In the genomic region with DNA sequence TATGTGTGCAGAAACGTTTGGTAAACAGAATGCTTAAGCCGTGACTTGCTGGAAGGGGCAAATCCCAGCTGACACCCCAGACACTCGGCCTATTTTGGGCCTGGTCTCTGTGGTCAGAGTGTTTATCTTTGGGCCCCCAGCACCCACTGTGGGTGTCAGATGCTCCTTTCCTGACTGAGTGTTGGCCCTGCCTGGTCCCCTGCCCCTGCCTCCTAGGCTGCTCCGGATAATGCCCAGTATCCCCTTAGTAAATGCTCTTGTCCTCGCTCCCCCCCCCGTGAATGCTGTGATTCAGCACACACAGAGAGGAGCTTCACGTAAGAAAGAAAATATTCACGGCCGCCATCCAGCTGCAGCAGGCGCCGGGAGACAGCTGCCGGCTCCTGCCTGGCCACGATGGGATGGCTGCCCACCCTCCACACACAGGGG, we compare ENCODE assay signal across 10 cellular contexts. TPM values are rescaled to one million over a fixed set of nuclear protein-coding genes. Genes with fewer than 3 reads are reported as not detected.
DNase-seq lines count a peak whose midpoint lies in the region; ATAC-seq and TF ChIP-seq lines count a peak whose summit lies in the region.
"Had no signal": no experiment of that assay in that cellular context is flagged by ENCODE, and none has a peak within 500 bp of the region (broad histone marks: within the 10 kb centered on the region; RNA-seq: fewer than 3 reads in every experiment).

No MANE protein-coding gene starts in this region.

- peak; percentile 37 for ATAC-seq in Right ventricle myocardium inferior
- no peak for ATAC-seq in HG02938 (IDR thresholded peaks at IDR 0.05; ENCODE audit: unreplicated experiment)
- ATAC-seq: CD8-positive, alpha-beta T cell had no signal

- H3F3A ChIP-seq in neural progenitor cell (ENCODE audit: low read depth): no peaks in the 10 kb centered on the region

- no peaks in the 10 kb centered on the region for H3K9me3 ChIP-seq in neural progenitor cell (ENCODE audit: low read depth)

- H3K27ac ChIP-seq in neural progenitor cell: no peak overlapping the region

- H3K9me3 Mint-ChIP-seq in neural progenitor cell (no peaks in the 10 kb centered on the region), Calu3 (ENCODE audit: low read depth, unreplicated experiment) (no peaks in the 10 kb centered on the region)
- H3K9me3 Mint-ChIP-seq: activated naive CD8-positive, alpha-beta T cell treated with anti-CD3 and anti-CD28 coated beads, Interleukin-2, amount 10 ng/mL, durations not matched to agents 7 days and 5 days; CD8-positive, alpha-beta T cell had no signal

- no peaks in the 10 kb centered on the region for H4K20me1 ChIP-seq in neural progenitor cell (ENCODE audit: low read depth)

- no peak for TF ChIP-seq CTCF in neural progenitor cell (IDR thresholded peaks at IDR 0.05)
- no peak for TF ChIP-seq CTCF in Calu3 (IDR thresholded peaks at IDR 0.05; ENCODE audit: unreplicated experiment)

- H3K79me2 ChIP-seq in neural progenitor cell (ENCODE audit: low read depth): no peaks in the 10 kb centered on the region

- no peak overlapping the region for H3K9ac ChIP-seq in neural progenitor cell

- no peak overlapping the region for H2AFZ ChIP-seq in neural progenitor cell (replicated peaks)

- no peaks in the 10 kb centered on the region for H3K27me3 ChIP-seq in neural progenitor cell

- CTCF ChIA-PET in Calu3 (lab: Charles Lee): no interaction called here

- no peak overlapping the region for H3K4me3 ChIP-seq in neural progenitor cell

- BruUV-seq in Calu3 (replicated peaks; lab: Mats Ljungman, UMichigan): no TSS peak

- H3K4me3 Mint-ChIP-seq in neural progenitor cell (no peak overlapping the region), Calu3 (ENCODE audit: low read depth, unreplicated experiment) (no peak overlapping the region)
- H3K4me3 Mint-ChIP-seq: activated naive CD8-positive, alpha-beta T cell treated with anti-CD3 and anti-CD28 coated beads, Interleukin-2, amount 10 ng/mL, durations not matched to agents 7 days and 5 days; CD8-positive, alpha-beta T cell had no signal

- H3K4me1 Mint-ChIP-seq in neural progenitor cell (peaks cover 37% of the 10 kb centered on the region), Calu3 (ENCODE audit: low read depth, unreplicated experiment) (no peaks in the 10 kb centered on the region)

- H3K36me3 Mint-ChIP-seq in neural progenitor cell (no peaks in the 10 kb centered on the region), Calu3 (ENCODE audit: insufficient read depth, unreplicated experiment) (no peaks in the 10 kb centered on the region)
- H3K36me3 Mint-ChIP-seq: activated naive CD8-positive, alpha-beta T cell treated with anti-CD3 and anti-CD28 coated beads, Interleukin-2, amount 10 ng/mL, durations not matched to agents 7 days and 5 days; CD8-positive, alpha-beta T cell had no signal

- H3K36me3 ChIP-seq in neural progenitor cell: no peaks in the 10 kb centered on the region

- peaks cover 14% of the 10 kb centered on the region for H3K4me1 ChIP-seq in neural progenitor cell

- peaks cover 7% of the 10 kb centered on the region for H3K27me3 Mint-ChIP-seq in neural progenitor cell (ENCODE audit: insufficient read depth, low read depth)
- no peaks in the 10 kb centered on the region for H3K27me3 Mint-ChIP-seq in Calu3 (ENCODE audit: unreplicated experiment)

- no peak for DNase-seq in Right ventricle myocardium inferior (ENCODE audit: missing footprints)
- DNase-seq in cardiac septum (ENCODE audit: low spot score): no peak
- peak; percentile 43 for DNase-seq in fibroblast of the conjunctiva (ENCODE audit: low read depth)
- peak; percentile 53 for DNase-seq in neural progenitor cell (ENCODE audit: low spot score)
- DNase-seq in Calu3: no peak
- DNase-seq in NCI-H524 treated with DMSO at 0.1 percent for 48 hours (lab: John Stamatoyannopoulos, UW): no peak
- DNase-seq in stimulated activated CD4-positive, alpha-beta T cell treated with anti-CD3 and anti-CD28 coated beads, Interleukin-12 subunit alpha, Interleukin-12 subunit beta, amount 100 ng/mL, for 4 hours: no peak

- peak overlapping the region; percentile 28 for H3K4me2 ChIP-seq in neural progenitor cell

- intact Hi-C loops in Right ventricle myocardium inferior (cut with DNase I) (no loop called here), cardiac septum (cut with DNase I) (loop anchor here (5.0 kb wide), 1 partner anchor 176 kb away; no protein-coding TSS in a partner anchor), Calu3 (cut with micrococcal nuclease; ENCODE audit: unreplicated experiment) (no loop called here)

- H3K27ac Mint-ChIP-seq in neural progenitor cell (peak overlapping the region; percentile 50), Calu3 (ENCODE audit: unreplicated experiment) (no peak overlapping the region)
- H3K27ac Mint-ChIP-seq: activated naive CD8-positive, alpha-beta T cell treated with anti-CD3 and anti-CD28 coated beads, Interleukin-2, amount 10 ng/mL, durations not matched to agents 7 days and 5 days; CD8-positive, alpha-beta T cell had no signal

RNA-seq across cellular contexts. Expression of a gene that starts 11.3 kb away (rescaled TPM):
- 37.1 TPM for total RNA-seq in Right ventricle myocardium inferior
- total RNA-seq in cardiac septum: 41.4 TPM
- 7.6 and 9.4 TPM in 2 replicates for total RNA-seq in neural progenitor cell (ENCODE audit: low replicate concordance)
- total RNA-seq in Calu3 (2022): not detected in 2 replicates
- total RNA-seq: activated naive CD8-positive, alpha-beta T cell treated with anti-CD3 and anti-CD28 coated beads, Interleukin-2, amount 10 ng/mL, durations not matched to agents 7 days and 5 days; CD8-positive, alpha-beta T cell had no signal

Comparison
In these comparisons a context has a peak if more than half of its experiments do, and no peak if none do; other contexts are left out.
1. DNase-seq: peak in fibroblast of the conjunctiva (single experiment) and neural progenitor cell (single experiment); none in Right ventricle myocardium inferior (single experiment), cardiac septum (single experiment), Calu3 (single experiment), NCI-H524 treated with DMSO at 0.1 percent for 48 hours (single experiment) and stimulated activated CD4-positive, alpha-beta T cell treated with anti-CD3 and anti-CD28 coated beads, Interleukin-12 subunit alpha, Interleukin-12 subunit beta, amount 100 ng/mL, for 4 hours (single experiment).